Comparison of ENCODE assay signal across 1 cellular context in genomic region chr6:7140631-7141366, GRCh38.
TF ChIP-seq lines count a peak whose summit lies in the region.

No MANE protein-coding gene starts in this region.

TF ChIP-seq in K562, 482 proteins besides CTCF, POLR2A, EP300 and RAD21 (continued from another document and continues in another):
- no peak for TF ChIP-seq CHD7 (IDR thresholded peaks at IDR 0.05; ENCODE audit: low read depth, low read length)
- no peak; the same call in 1 of the 2 replicates for TF ChIP-seq SRSF1 (IDR thresholded peaks at IDR 0.05; ENCODE audit: low read depth, low read length)
- TF ChIP-seq PHTF2 (CRISPR knock-in tag; IDR thresholded peaks at IDR 0.05) = no peak
- no peak for TF ChIP-seq ZNF354B (CRISPR knock-in tag; IDR thresholded peaks at IDR 0.05)
- TF ChIP-seq, protein P1, sequence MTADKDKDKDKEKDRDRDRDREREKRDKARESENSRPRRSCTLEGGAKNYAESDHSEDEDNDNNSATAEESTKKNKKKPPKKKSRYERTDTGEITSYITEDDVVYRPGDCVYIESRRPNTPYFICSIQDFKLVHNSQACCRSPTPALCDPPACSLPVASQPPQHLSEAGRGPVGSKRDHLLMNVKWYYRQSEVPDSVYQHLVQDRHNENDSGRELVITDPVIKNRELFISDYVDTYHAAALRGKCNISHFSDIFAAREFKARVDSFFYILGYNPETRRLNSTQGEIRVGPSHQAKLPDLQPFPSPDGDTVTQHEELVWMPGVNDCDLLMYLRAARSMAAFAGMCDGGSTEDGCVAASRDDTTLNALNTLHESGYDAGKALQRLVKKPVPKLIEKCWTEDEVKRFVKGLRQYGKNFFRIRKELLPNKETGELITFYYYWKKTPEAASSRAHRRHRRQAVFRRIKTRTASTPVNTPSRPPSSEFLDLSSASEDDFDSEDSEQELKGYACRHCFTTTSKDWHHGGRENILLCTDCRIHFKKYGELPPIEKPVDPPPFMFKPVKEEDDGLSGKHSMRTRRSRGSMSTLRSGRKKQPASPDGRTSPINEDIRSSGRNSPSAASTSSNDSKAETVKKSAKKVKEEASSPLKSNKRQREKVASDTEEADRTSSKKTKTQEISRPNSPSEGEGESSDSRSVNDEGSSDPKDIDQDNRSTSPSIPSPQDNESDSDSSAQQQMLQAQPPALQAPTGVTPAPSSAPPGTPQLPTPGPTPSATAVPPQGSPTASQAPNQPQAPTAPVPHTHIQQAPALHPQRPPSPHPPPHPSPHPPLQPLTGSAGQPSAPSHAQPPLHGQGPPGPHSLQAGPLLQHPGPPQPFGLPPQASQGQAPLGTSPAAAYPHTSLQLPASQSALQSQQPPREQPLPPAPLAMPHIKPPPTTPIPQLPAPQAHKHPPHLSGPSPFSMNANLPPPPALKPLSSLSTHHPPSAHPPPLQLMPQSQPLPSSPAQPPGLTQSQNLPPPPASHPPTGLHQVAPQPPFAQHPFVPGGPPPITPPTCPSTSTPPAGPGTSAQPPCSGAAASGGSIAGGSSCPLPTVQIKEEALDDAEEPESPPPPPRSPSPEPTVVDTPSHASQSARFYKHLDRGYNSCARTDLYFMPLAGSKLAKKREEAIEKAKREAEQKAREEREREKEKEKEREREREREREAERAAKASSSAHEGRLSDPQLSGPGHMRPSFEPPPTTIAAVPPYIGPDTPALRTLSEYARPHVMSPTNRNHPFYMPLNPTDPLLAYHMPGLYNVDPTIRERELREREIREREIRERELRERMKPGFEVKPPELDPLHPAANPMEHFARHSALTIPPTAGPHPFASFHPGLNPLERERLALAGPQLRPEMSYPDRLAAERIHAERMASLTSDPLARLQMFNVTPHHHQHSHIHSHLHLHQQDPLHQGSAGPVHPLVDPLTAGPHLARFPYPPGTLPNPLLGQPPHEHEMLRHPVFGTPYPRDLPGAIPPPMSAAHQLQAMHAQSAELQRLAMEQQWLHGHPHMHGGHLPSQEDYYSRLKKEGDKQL (CRISPR knock-in tag; IDR thresholded peaks at IDR 0.05; ENCODE audit: borderline replicate concordance) = no peak
- TF ChIP-seq CC2D1A (IDR thresholded peaks at IDR 0.05) = no peak
- no peak for TF ChIP-seq HLTF (IDR thresholded peaks at IDR 0.05)
- no peak for TF ChIP-seq COPS2 (conservative IDR thresholded peaks at IDR 0.05)
- no peak for TF ChIP-seq ARHGAP35 (IDR thresholded peaks at IDR 0.05; ENCODE audit: partially characterized antibody)
- no peak for TF ChIP-seq ESRRB (CRISPR knock-in tag; IDR thresholded peaks at IDR 0.05; ENCODE audit: borderline replicate concordance)
- peak; percentile 92 for TF ChIP-seq GATAD2A (IDR thresholded peaks at IDR 0.05)
- TF ChIP-seq ZNF398 (CRISPR knock-in tag; IDR thresholded peaks at IDR 0.05) = no peak
- TF ChIP-seq, protein P2, sequence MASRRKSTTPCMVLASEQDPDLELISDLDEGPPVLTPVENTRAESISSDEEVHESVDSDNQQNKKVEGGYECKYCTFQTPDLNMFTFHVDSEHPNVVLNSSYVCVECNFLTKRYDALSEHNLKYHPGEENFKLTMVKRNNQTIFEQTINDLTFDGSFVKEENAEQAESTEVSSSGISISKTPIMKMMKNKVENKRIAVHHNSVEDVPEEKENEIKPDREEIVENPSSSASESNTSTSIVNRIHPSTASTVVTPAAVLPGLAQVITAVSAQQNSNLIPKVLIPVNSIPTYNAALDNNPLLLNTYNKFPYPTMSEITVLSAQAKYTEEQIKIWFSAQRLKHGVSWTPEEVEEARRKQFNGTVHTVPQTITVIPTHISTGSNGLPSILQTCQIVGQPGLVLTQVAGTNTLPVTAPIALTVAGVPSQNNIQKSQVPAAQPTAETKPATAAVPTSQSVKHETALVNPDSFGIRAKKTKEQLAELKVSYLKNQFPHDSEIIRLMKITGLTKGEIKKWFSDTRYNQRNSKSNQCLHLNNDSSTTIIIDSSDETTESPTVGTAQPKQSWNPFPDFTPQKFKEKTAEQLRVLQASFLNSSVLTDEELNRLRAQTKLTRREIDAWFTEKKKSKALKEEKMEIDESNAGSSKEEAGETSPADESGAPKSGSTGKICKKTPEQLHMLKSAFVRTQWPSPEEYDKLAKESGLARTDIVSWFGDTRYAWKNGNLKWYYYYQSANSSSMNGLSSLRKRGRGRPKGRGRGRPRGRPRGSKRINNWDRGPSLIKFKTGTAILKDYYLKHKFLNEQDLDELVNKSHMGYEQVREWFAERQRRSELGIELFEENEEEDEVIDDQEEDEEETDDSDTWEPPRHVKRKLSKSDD (conservative IDR thresholded peaks at IDR 0.05; ENCODE audit: low read length) = no peak
- TF ChIP-seq CBX1 (IDR thresholded peaks at IDR 0.05; ENCODE audit: low read depth) = 0 out of 2 replicates have a peak, but pooled peaks have one; percentile 5
- TF ChIP-seq, protein P3, sequence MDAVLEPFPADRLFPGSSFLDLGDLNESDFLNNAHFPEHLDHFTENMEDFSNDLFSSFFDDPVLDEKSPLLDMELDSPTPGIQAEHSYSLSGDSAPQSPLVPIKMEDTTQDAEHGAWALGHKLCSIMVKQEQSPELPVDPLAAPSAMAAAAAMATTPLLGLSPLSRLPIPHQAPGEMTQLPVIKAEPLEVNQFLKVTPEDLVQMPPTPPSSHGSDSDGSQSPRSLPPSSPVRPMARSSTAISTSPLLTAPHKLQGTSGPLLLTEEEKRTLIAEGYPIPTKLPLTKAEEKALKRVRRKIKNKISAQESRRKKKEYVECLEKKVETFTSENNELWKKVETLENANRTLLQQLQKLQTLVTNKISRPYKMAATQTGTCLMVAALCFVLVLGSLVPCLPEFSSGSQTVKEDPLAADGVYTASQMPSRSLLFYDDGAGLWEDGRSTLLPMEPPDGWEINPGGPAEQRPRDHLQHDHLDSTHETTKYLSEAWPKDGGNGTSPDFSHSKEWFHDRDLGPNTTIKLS (IDR thresholded peaks at IDR 0.05; ENCODE audit: borderline replicate concordance, low read depth) = peak; percentile 66; the same call in 1 of the 2 replicates
- TF ChIP-seq HDAC8 (tag; IDR thresholded peaks at IDR 0.05) = peak; percentile 81
- TF ChIP-seq ZNF239 (CRISPR knock-in tag; IDR thresholded peaks at IDR 0.05) = no peak; the same call in 1 of the 2 replicates
- TF ChIP-seq MCM7 (IDR thresholded peaks at IDR 0.05) = no peak
- TF ChIP-seq ZFP30 (CRISPR knock-in tag; IDR thresholded peaks at IDR 0.05; ENCODE audit: borderline replicate concordance) = no peak
- no peak for TF ChIP-seq ZNF280A (IDR thresholded peaks at IDR 0.05; ENCODE audit: low read depth, partially characterized antibody)
- TF ChIP-seq ZC3H8 (IDR thresholded peaks at IDR 0.05) = no peak
- no peak for TF ChIP-seq ZKSCAN1 (IDR thresholded peaks at IDR 0.05; ENCODE audit: low read depth, low read length)
- TF ChIP-seq ZBTB9 (CRISPR knock-in tag; IDR thresholded peaks at IDR 0.05) = peak; percentile 89
- TF ChIP-seq MCM2 (IDR thresholded peaks at IDR 0.05; ENCODE audit: low read depth) = no peak
- no peak for TF ChIP-seq ZNF77 (CRISPR knock-in tag; IDR thresholded peaks at IDR 0.05)
- TF ChIP-seq ETV6 (IDR thresholded peaks at IDR 0.05; ENCODE audit: borderline replicate concordance in 1 of 2, low read depth in 2 of 2, low read length in 1 of 2) = no peak
- TF ChIP-seq ETV6 (CRISPR knock-in tag; IDR thresholded peaks at IDR 0.05; ENCODE audit: borderline replicate concordance) = no peak
- peak in 1 of 2 experiments; percentile 42; a peak in 1 of 4 replicates for TF ChIP-seq NONO (IDR thresholded peaks at IDR 0.05; ENCODE audit: low read depth in 2 of 2, low read length in 1 of 2)
